In the genomic region with DNA sequence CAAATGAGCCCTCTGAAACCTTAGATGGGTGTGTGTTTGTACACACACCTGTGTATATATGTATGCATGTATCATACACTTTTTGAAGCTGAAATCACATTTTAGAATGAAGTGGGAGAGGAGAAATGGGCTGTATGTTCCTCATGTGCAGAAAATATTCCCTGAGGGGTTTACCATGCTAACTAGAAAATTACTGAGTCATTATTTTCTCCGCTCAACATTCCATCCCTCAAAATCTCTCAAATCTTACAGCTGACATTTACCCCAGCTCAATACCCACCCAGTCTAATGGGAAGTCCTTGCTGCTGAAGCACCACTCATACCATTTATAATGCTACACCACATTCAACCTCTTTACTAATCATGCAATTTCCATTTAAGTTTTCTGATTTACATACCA, we compare ENCODE assay signal across 38 cellular contexts.
"Had no signal": no experiment of that assay in that cellular context is flagged by ENCODE, and none has a peak within 500 bp of the region (broad histone marks: within the 10 kb centered on the region; RNA-seq: fewer than 3 reads in every experiment).

No MANE protein-coding gene starts in this region.

- H3K9me3 ChIP-seq: adrenal gland, body of pancreas, colonic mucosa, esophagus muscularis mucosa, gastrocnemius medialis, heart right ventricle had no signal

- H3K36me3 Mint-ChIP-seq: activated CD8-positive, alpha-beta memory T cell treated with anti-CD3 and anti-CD28 coated beads, Interleukin-2, amount 10 ng/mL, durations not matched to agents 7 days and 5 days; activated naive CD4-positive, alpha-beta T cell treated with anti-CD3 and anti-CD28 coated beads, Interleukin-2, amount 50 U/mL, for 24 hours; activated naive CD8-positive, alpha-beta T cell treated with anti-CD3 and anti-CD28 coated beads for 36 hours had no signal

- H3K79me2 ChIP-seq: hepatocyte had no signal

- ATAC-seq: activated CD4-positive, CD25-positive, alpha-beta regulatory T cell treated with anti-CD3 and anti-CD28 coated beads, Interleukin-2, amount 50 U/mL, for 24 hours; activated CD8-positive, alpha-beta memory T cell treated with anti-CD3 and anti-CD28 coated beads, Interleukin-2, amount 10 ng/mL, durations not matched to agents 7 days and 5 days; activated CD8-positive, alpha-beta T cell treated with anti-CD3 and anti-CD28 coated beads for 36 hours; activated naive CD8-positive, alpha-beta T cell treated with anti-CD3 and anti-CD28 coated beads, Interleukin-2, amount 50 U/mL, for 24 hours; body of pancreas; foreskin keratinocyte; gastrocnemius medialis; heart right ventricle; T-helper 17 cell had no signal

- H3K27ac ChIP-seq: adrenal gland, body of pancreas, cardiac muscle cell, colonic mucosa, esophagus muscularis mucosa, foreskin keratinocyte, gastrocnemius medialis, heart right ventricle, hepatocyte, WERI-Rb-1 had no signal

- H3K9me3 Mint-ChIP-seq: activated B cell treated with CpG ODN at 0.5 μM for 24 hours; activated CD8-positive, alpha-beta T cell treated with anti-CD3 and anti-CD28 coated beads for 36 hours; activated naive CD4-positive, alpha-beta T cell treated with anti-CD3 and anti-CD28 coated beads for 36 hours; activated naive CD4-positive, alpha-beta T cell treated with anti-CD3 and anti-CD28 coated beads, Interleukin-2, amount 50 U/mL, for 24 hours; activated naive CD8-positive, alpha-beta T cell treated with anti-CD3 and anti-CD28 coated beads for 36 hours; activated naive CD8-positive, alpha-beta T cell treated with anti-CD3 and anti-CD28 coated beads, Interleukin-2, amount 50 U/mL, for 24 hours; activated T-helper 1 cell treated with anti-CD3 and anti-CD28 coated beads, Interleukin-12 subunit alpha, Interleukin-12 subunit beta, Interleukin-2, Interleukin-4 antibody, amounts not matched to agents 30 ng/mL and 10 ng/mL and 1 ng/mL, durations not matched to agents 14 hours and 24 hours and 36 hours; activated T-helper 2 cell treated with anti-CD3 and anti-CD28 coated beads, Interferon-gamma antibody, Interleukin-2, Interleukin-4, amounts not matched to agents 10 μg/mL and 5 μg/mL and 100 μg/mL, durations not matched to agents 14 hours and 24 hours and 36 hours; endodermal cell; T-helper 2 cell treated with Interferon-gamma antibody and Interleukin-4, amounts not matched to agents 5 μg/mL and 100 μg/mL, for 36 hours had no signal

- H3K27me3 ChIP-seq: adrenal gland, body of pancreas, cardiac muscle cell, colonic mucosa, esophagus muscularis mucosa, foreskin keratinocyte, gastrocnemius medialis, heart right ventricle, hepatocyte had no signal

- H3K36me3 ChIP-seq: adrenal gland, cardiac muscle cell, colonic mucosa, esophagus muscularis mucosa, gastrocnemius medialis, heart right ventricle, WERI-Rb-1 had no signal

- DNase-seq: activated B cell treated with CpG ODN at 0.5 μM for 24 hours; activated CD4-positive, alpha-beta T cell treated with anti-CD3 and anti-CD28 coated beads for 48 hours; activated CD4-positive, alpha-beta T cell treated with anti-CD3 and anti-CD28 coated beads, Interleukin-2, amount 50 U/mL, for 1 hour; activated CD4-positive, alpha-beta T cell treated with anti-CD3 and anti-CD28 coated beads, Interleukin-2, amount 50 U/mL, for 48 hours; activated CD8-positive, alpha-beta memory T cell treated with anti-CD3 and anti-CD28 coated beads, Interleukin-2, amount 10 ng/mL, durations not matched to agents 7 days and 5 days; activated CD8-positive, alpha-beta memory T cell treated with anti-CD3 and anti-CD28 coated beads, Interleukin-2, amount 50 U/mL, for 4 hours; activated CD8-positive, alpha-beta T cell treated with anti-CD3 and anti-CD28 coated beads for 36 hours; activated effector memory CD4-positive, alpha-beta T cell treated with anti-CD3 and anti-CD28 coated beads, Interleukin-2, amount 50 U/mL, for 16 hours; activated naive CD4-positive, alpha-beta T cell treated with anti-CD3 and anti-CD28 coated beads for 36 hours; activated naive CD8-positive, alpha-beta T cell treated with anti-CD3 and anti-CD28 coated beads for 36 hours; activated naive CD8-positive, alpha-beta T cell treated with anti-CD3 and anti-CD28 coated beads, Interleukin-2, amount 50 U/mL, for 24 hours; activated T-cell treated with anti-CD3 and anti-CD28 coated beads, Interleukin-2, amount 50 U/mL, for 1 hour; activated T-cell treated with anti-CD3 and anti-CD28 coated beads, Interleukin-2, amount 50 U/mL, for 48 hours; adrenal gland; amygdala; aorta; body of pancreas; central memory CD4-positive, alpha-beta T cell; cerebellar nuclear complex; colonic mucosa; effector memory CD4-positive, alpha-beta T cell; endodermal cell; erythroblast; foreskin keratinocyte; gastrocnemius medialis; glutamatergic neuron; heart right ventricle; T-helper 17 cell; T1000; WERI-Rb-1 had no signal

- H3K27ac Mint-ChIP-seq: activated B cell treated with CpG ODN at 0.5 μM for 24 hours; activated CD8-positive, alpha-beta memory T cell treated with anti-CD3 and anti-CD28 coated beads, Interleukin-2, amount 10 ng/mL, durations not matched to agents 7 days and 5 days; activated CD8-positive, alpha-beta T cell treated with anti-CD3 and anti-CD28 coated beads for 36 hours; activated naive CD4-positive, alpha-beta T cell treated with anti-CD3 and anti-CD28 coated beads for 36 hours; activated naive CD4-positive, alpha-beta T cell treated with anti-CD3 and anti-CD28 coated beads, Interleukin-2, amount 50 U/mL, for 24 hours; activated naive CD8-positive, alpha-beta T cell treated with anti-CD3 and anti-CD28 coated beads for 36 hours; activated naive CD8-positive, alpha-beta T cell treated with anti-CD3 and anti-CD28 coated beads, Interleukin-2, amount 50 U/mL, for 24 hours; activated T-helper 1 cell treated with anti-CD3 and anti-CD28 coated beads, Interleukin-12 subunit alpha, Interleukin-12 subunit beta, Interleukin-2, Interleukin-4 antibody, amounts not matched to agents 30 ng/mL and 10 ng/mL and 1 ng/mL, durations not matched to agents 14 hours and 24 hours and 36 hours; activated T-helper 2 cell treated with anti-CD3 and anti-CD28 coated beads, Interferon-gamma antibody, Interleukin-2, Interleukin-4, amounts not matched to agents 10 μg/mL and 5 μg/mL and 100 μg/mL, durations not matched to agents 14 hours and 24 hours and 36 hours; endodermal cell; T-helper 17 cell; T-helper 2 cell treated with Interferon-gamma antibody and Interleukin-4, amounts not matched to agents 5 μg/mL and 100 μg/mL, for 36 hours had no signal

- H2AFZ ChIP-seq: hepatocyte had no signal

- H3K4me3 ChIP-seq: adrenal gland, body of pancreas, cardiac muscle cell, colonic mucosa, esophagus muscularis mucosa, gastrocnemius medialis, heart right ventricle, hepatocyte had no signal

- H3K4me1 ChIP-seq: adrenal gland, body of pancreas, colonic mucosa, esophagus muscularis mucosa, gastrocnemius medialis, heart right ventricle had no signal

- H3K4me1 Mint-ChIP-seq: activated B cell treated with CpG ODN at 0.5 μM for 24 hours; activated CD8-positive, alpha-beta memory T cell treated with anti-CD3 and anti-CD28 coated beads, Interleukin-2, amount 10 ng/mL, durations not matched to agents 7 days and 5 days; activated naive CD4-positive, alpha-beta T cell treated with anti-CD3 and anti-CD28 coated beads, Interleukin-2, amount 50 U/mL, for 24 hours; activated naive CD8-positive, alpha-beta T cell treated with anti-CD3 and anti-CD28 coated beads for 36 hours; activated naive CD8-positive, alpha-beta T cell treated with anti-CD3 and anti-CD28 coated beads, Interleukin-2, amount 50 U/mL, for 24 hours; T-helper 17 cell had no signal

- H3K4me2 ChIP-seq: hepatocyte had no signal

- H3K4me3 Mint-ChIP-seq: activated B cell treated with CpG ODN at 0.5 μM for 24 hours; activated CD8-positive, alpha-beta memory T cell treated with anti-CD3 and anti-CD28 coated beads, Interleukin-2, amount 10 ng/mL, durations not matched to agents 7 days and 5 days; activated CD8-positive, alpha-beta T cell treated with anti-CD3 and anti-CD28 coated beads for 36 hours; activated naive CD4-positive, alpha-beta T cell treated with anti-CD3 and anti-CD28 coated beads for 36 hours; activated naive CD4-positive, alpha-beta T cell treated with anti-CD3 and anti-CD28 coated beads, Interleukin-2, amount 50 U/mL, for 24 hours; activated naive CD8-positive, alpha-beta T cell treated with anti-CD3 and anti-CD28 coated beads for 36 hours; activated naive CD8-positive, alpha-beta T cell treated with anti-CD3 and anti-CD28 coated beads, Interleukin-2, amount 50 U/mL, for 24 hours; activated T-helper 1 cell treated with anti-CD3 and anti-CD28 coated beads, Interleukin-12 subunit alpha, Interleukin-12 subunit beta, Interleukin-2, Interleukin-4 antibody, amounts not matched to agents 30 ng/mL and 10 ng/mL and 1 ng/mL, durations not matched to agents 14 hours and 24 hours and 36 hours; endodermal cell; T-helper 17 cell; T-helper 2 cell treated with Interferon-gamma antibody and Interleukin-4, amounts not matched to agents 5 μg/mL and 100 μg/mL, for 36 hours had no signal
